ENCODE assay signal across 8 cellular contexts in the genomic region with DNA sequence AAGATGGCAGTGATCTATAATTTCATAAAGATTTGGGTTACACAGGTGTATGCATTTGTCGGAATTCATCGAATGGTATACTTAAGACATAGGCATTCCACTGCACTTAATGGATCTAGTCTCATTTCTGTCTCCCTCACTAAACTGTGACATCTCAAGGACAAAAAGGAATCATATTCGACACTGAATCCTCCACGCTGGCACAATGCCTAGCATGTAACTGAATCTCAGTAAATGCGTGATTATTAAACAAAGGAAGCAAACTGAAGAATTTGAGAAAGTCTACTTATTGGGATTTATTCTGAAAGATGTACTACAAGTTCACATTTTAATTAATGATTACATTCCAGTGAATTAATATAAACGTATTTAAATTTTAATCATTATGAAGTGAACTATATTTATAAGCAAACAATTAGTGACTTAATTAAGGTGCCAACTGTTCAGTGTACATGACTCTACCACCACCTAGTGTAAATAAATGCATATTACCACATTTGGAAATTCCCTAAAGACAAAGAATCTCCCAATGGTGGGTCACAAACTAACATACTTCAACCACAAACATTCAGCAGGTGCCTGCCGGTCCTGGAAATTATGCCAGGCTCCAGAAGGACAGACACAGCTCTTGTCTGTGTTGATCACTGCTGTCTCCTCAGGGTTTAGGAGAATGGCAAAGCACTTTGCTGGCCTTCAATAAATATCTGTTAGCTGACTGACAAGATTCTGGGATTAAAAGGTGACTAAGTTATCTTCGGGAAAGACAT. TPM values are rescaled to one million over a fixed set of nuclear protein-coding genes. Genes with fewer than 3 reads are reported as not detected.
DNase-seq lines count a peak whose midpoint lies in the region; ATAC-seq and TF ChIP-seq lines count a peak whose summit lies in the region.

No MANE protein-coding gene starts in this region.

- POLR2A ChIA-PET in activated CD4-positive, alpha-beta T cell treated with anti-CD3 and anti-CD28 coated beads, Interleukin-2, amount 10 ng/mL, durations not matched to agents 7 days and 5 days (lab: Charles Lee), result no interaction called here

- DNase-seq in D341Med (ENCODE audit: low spot score), result peak; percentile 61
- DNase-seq in NCI-H526 treated with DMSO at 0.1 percent for 48 hours (lab: John Stamatoyannopoulos, UW), result peak; percentile 55
- no peak for DNase-seq in chondrocyte (ENCODE audit: low spot score)
- DNase-seq in mesothelial cell of epicardium (ENCODE audit: low spot score in 2 of 2, unreplicated experiment in 2 of 2), result no peak
- DNase-seq in activated CD4-positive, alpha-beta T cell treated with anti-CD3 and anti-CD28 coated beads, Interleukin-2, amount 10 ng/mL, durations not matched to agents 7 days and 5 days, result no peak
- DNase-seq in activated CD4-positive, alpha-beta T cell treated with anti-CD3 and anti-CD28 coated beads for 48 hours, result no peak

- H3K27me3 Mint-ChIP-seq in chondrocyte (ENCODE audit: low read depth), result no peaks in the 10 kb centered on the region
- no peaks in the 10 kb centered on the region for H3K27me3 Mint-ChIP-seq in mesothelial cell of epicardium (ENCODE audit: low read depth)
- no peaks in the 10 kb centered on the region for H3K27me3 Mint-ChIP-seq in activated CD4-positive, alpha-beta T cell treated with anti-CD3 and anti-CD28 coated beads, Interleukin-2, amount 10 ng/mL, durations not matched to agents 7 days and 5 days

- CTCF ChIA-PET in activated CD4-positive, alpha-beta T cell treated with anti-CD3 and anti-CD28 coated beads, Interleukin-2, amount 10 ng/mL, durations not matched to agents 7 days and 5 days (lab: Charles Lee), result no interaction called here

- peak; percentile 83 for ATAC-seq in HG03066 (IDR thresholded peaks at IDR 0.05; ENCODE audit: low read depth, unreplicated experiment)
- no peak for ATAC-seq in HG03565 (IDR thresholded peaks at IDR 0.05; ENCODE audit: unreplicated experiment)

- peaks cover 60% of the 10 kb centered on the region for H3K4me1 Mint-ChIP-seq in chondrocyte (ENCODE audit: low read depth)
- peaks cover 18% of the 10 kb centered on the region for H3K4me1 Mint-ChIP-seq in mesothelial cell of epicardium
- H3K4me1 Mint-ChIP-seq in activated CD4-positive, alpha-beta T cell treated with anti-CD3 and anti-CD28 coated beads, Interleukin-2, amount 10 ng/mL, durations not matched to agents 7 days and 5 days, result no peaks in the 10 kb centered on the region

- H3K27ac Mint-ChIP-seq in chondrocyte (ENCODE audit: unreplicated experiment) (no peak overlapping the region), mesothelial cell of epicardium (no peak overlapping the region)
- H3K27ac Mint-ChIP-seq in activated CD4-positive, alpha-beta T cell treated with anti-CD3 and anti-CD28 coated beads, Interleukin-2, amount 10 ng/mL, durations not matched to agents 7 days and 5 days, result no peak overlapping the region

- H3K9me3 Mint-ChIP-seq in chondrocyte (ENCODE audit: low read depth) (no peaks in the 10 kb centered on the region), mesothelial cell of epicardium (peaks cover 4% of the 10 kb centered on the region)
- H3K9me3 Mint-ChIP-seq in activated CD4-positive, alpha-beta T cell treated with anti-CD3 and anti-CD28 coated beads, Interleukin-2, amount 10 ng/mL, durations not matched to agents 7 days and 5 days, result no peaks in the 10 kb centered on the region

- H3K36me3 Mint-ChIP-seq in chondrocyte (ENCODE audit: low read depth) (no peaks in the 10 kb centered on the region), mesothelial cell of epicardium (no peaks in the 10 kb centered on the region)
- H3K36me3 Mint-ChIP-seq in activated CD4-positive, alpha-beta T cell treated with anti-CD3 and anti-CD28 coated beads, Interleukin-2, amount 10 ng/mL, durations not matched to agents 7 days and 5 days (ENCODE audit: low read depth), result peaks cover 2% of the 10 kb centered on the region

- TF ChIP-seq CTCF in chondrocyte (IDR thresholded peaks at IDR 0.05), result peak; percentile 95
- TF ChIP-seq CTCF in mesothelial cell of epicardium (IDR thresholded peaks at IDR 0.05; ENCODE audit: unreplicated experiment), result peak; percentile 65

- H3K4me3 Mint-ChIP-seq in chondrocyte (ENCODE audit: unreplicated experiment) (no peak overlapping the region), mesothelial cell of epicardium (no peak overlapping the region)
- H3K4me3 Mint-ChIP-seq in activated CD4-positive, alpha-beta T cell treated with anti-CD3 and anti-CD28 coated beads, Interleukin-2, amount 10 ng/mL, durations not matched to agents 7 days and 5 days, result no peak overlapping the region

RNA-seq across cellular contexts. Expression of gene SMYD3, which starts 56.4 kb away (rescaled TPM):
- total RNA-seq in chondrocyte (28.4 to 31.5 TPM (median 29.3 TPM) in 3 replicates), mesothelial cell of epicardium (33.1 to 37.3 TPM (median 34.9 TPM) in 3 replicates)
- total RNA-seq in activated CD4-positive, alpha-beta T cell treated with anti-CD3 and anti-CD28 coated beads, Interleukin-2, amount 10 ng/mL, durations not matched to agents 7 days and 5 days, result 10 to 100 TPM; 17.1 TPM

Comparison
In these comparisons a context has a peak if more than half of its experiments do, and no peak if none do; other contexts are left out.
1. DNase-seq: peak in D341Med (single experiment) and NCI-H526 treated with DMSO at 0.1 percent for 48 hours (single experiment); none in chondrocyte (single experiment), mesothelial cell of epicardium (0 of 2), activated CD4-positive, alpha-beta T cell treated with anti-CD3 and anti-CD28 coated beads, Interleukin-2, amount 10 ng/mL, durations not matched to agents 7 days and 5 days (single experiment) and activated CD4-positive, alpha-beta T cell treated with anti-CD3 and anti-CD28 coated beads for 48 hours (single experiment).